ENCODE assay signal across 17 cellular contexts in genomic region chr7:135111379-135111778, GRCh38. TPM values are rescaled to one million over a fixed set of nuclear protein-coding genes. Genes with fewer than 3 reads are reported as not detected.
"Had no signal": no experiment of that assay in that cellular context is flagged by ENCODE, and none has a peak within 500 bp of the region (broad histone marks: within the 10 kb centered on the region; RNA-seq: fewer than 3 reads in every experiment).

No MANE protein-coding gene starts in this region.

- H3K27me3 ChIP-seq: left lung, tibial artery had no signal

- H3K9me3 ChIP-seq: left lung, tibial artery had no signal

- H3K27ac ChIP-seq: left lung, parathyroid adenoma, tibial artery had no signal

- FAIRE-seq: kidney, urothelium cell line had no signal

- DNase-seq: activated CD4-positive, CD25-positive, alpha-beta regulatory T cell treated with anti-CD3 and anti-CD28 coated beads, Interleukin-2, amount 50 U/mL, for 72 hours; activated naive CD4-positive, alpha-beta T cell treated with anti-CD3 and anti-CD28 coated beads for 36 hours; activated naive CD8-positive, alpha-beta T cell treated with anti-CD3 and anti-CD28 coated beads, Interleukin-2, amount 50 U/mL, for 24 hours; activated T-cell treated with anti-CD3 and anti-CD28 coated beads for 4 hours; caudate nucleus; cortex of kidney; effector CD8-positive, alpha-beta T cell; hippocampal formation; kidney; left lung; mammary epithelial cell; naive thymus-derived CD8-positive, alpha-beta T cell; tibial artery had no signal

- H3K79me2 ChIP-seq: parathyroid adenoma had no signal

- H3K4me3 ChIP-seq: left lung, tibial artery had no signal

- H2AFZ ChIP-seq: parathyroid adenoma had no signal

- H3K4me1 ChIP-seq: left lung, parathyroid adenoma, tibial artery had no signal

- ATAC-seq: activated naive CD8-positive, alpha-beta T cell treated with anti-CD3 and anti-CD28 coated beads, Interleukin-2, amount 50 U/mL, for 24 hours; activated T-helper 17 cell treated with anti-CD3 and anti-CD28 coated beads, Interleukin-2, amount 50 U/mL, for 72 hours; left lung; naive thymus-derived CD8-positive, alpha-beta T cell; stimulated activated memory B cell treated with anti-CD40 and anti-IgM and Interleukin-4, amounts not matched to agents 10 μg/mL and 1 μg/mL and 100 μg/mL, for 72 hours had no signal

- H3K36me3 ChIP-seq: left lung, tibial artery had no signal

- H3K9ac ChIP-seq: parathyroid adenoma had no signal

RNA-seq across cellular contexts. Expression of gene TMEM140, which starts 36.5 kb away (rescaled TPM):
- polyA plus RNA-seq: mammary epithelial cell had no signal
